ENCODE assay signal across 2 cellular contexts in the genomic region with DNA sequence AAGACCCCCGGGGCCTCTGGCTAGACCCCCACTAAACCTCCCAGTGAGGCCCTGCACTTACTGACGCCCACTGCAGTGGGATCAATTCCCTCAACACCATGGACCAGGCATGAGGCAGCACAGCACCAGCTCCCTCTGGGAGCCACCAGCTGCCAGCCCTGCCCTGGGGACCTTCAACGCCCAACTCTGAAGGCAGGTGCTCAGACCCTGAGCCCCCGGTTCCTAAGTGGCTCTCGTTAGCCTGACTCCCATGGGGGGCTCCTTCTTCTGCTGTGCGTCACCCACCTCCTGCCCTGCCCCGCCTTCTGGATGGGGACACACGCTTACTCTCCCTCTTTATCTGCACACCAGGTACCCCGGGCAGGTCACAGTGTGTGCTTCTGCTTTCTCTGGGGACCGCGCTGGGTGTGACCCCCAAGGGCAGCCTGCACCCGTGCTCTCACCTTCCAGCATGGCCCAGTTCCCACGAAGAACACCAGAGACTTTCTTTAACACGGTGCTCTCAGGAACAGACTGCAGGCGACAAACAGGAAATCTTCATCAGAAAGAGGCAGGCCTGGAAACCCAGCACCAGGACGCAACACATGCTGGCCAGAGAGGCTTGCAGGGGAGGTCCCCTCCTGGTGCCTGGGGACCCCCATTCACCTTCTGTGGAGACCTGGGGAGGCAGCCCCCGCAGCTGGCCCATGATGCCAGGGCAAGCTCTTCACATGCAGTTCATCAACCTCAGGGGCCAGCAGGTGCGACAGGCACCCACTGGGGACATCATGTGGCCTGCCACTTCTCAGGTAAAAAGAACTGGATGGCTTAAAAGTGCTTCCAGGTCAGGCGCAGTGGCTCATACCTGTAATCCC.
TF ChIP-seq lines count a peak whose summit lies in the region.

No MANE protein-coding gene starts in this region.

TF ChIP-seq in GM23338, 12 proteins besides CTCF, POLR2A, EP300 and RAD21 (continued from another document and continues in another):
- TF ChIP-seq, protein P1, sequence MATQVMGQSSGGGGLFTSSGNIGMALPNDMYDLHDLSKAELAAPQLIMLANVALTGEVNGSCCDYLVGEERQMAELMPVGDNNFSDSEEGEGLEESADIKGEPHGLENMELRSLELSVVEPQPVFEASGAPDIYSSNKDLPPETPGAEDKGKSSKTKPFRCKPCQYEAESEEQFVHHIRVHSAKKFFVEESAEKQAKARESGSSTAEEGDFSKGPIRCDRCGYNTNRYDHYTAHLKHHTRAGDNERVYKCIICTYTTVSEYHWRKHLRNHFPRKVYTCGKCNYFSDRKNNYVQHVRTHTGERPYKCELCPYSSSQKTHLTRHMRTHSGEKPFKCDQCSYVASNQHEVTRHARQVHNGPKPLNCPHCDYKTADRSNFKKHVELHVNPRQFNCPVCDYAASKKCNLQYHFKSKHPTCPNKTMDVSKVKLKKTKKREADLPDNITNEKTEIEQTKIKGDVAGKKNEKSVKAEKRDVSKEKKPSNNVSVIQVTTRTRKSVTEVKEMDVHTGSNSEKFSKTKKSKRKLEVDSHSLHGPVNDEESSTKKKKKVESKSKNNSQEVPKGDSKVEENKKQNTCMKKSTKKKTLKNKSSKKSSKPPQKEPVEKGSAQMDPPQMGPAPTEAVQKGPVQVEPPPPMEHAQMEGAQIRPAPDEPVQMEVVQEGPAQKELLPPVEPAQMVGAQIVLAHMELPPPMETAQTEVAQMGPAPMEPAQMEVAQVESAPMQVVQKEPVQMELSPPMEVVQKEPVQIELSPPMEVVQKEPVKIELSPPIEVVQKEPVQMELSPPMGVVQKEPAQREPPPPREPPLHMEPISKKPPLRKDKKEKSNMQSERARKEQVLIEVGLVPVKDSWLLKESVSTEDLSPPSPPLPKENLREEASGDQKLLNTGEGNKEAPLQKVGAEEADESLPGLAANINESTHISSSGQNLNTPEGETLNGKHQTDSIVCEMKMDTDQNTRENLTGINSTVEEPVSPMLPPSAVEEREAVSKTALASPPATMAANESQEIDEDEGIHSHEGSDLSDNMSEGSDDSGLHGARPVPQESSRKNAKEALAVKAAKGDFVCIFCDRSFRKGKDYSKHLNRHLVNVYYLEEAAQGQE (IDR thresholded peaks at IDR 0.05; ENCODE audit: unreplicated experiment), result no peak
- TF ChIP-seq JUNB (IDR thresholded peaks at IDR 0.05; ENCODE audit: unreplicated experiment), result no peak
- TF ChIP-seq, protein P2, sequence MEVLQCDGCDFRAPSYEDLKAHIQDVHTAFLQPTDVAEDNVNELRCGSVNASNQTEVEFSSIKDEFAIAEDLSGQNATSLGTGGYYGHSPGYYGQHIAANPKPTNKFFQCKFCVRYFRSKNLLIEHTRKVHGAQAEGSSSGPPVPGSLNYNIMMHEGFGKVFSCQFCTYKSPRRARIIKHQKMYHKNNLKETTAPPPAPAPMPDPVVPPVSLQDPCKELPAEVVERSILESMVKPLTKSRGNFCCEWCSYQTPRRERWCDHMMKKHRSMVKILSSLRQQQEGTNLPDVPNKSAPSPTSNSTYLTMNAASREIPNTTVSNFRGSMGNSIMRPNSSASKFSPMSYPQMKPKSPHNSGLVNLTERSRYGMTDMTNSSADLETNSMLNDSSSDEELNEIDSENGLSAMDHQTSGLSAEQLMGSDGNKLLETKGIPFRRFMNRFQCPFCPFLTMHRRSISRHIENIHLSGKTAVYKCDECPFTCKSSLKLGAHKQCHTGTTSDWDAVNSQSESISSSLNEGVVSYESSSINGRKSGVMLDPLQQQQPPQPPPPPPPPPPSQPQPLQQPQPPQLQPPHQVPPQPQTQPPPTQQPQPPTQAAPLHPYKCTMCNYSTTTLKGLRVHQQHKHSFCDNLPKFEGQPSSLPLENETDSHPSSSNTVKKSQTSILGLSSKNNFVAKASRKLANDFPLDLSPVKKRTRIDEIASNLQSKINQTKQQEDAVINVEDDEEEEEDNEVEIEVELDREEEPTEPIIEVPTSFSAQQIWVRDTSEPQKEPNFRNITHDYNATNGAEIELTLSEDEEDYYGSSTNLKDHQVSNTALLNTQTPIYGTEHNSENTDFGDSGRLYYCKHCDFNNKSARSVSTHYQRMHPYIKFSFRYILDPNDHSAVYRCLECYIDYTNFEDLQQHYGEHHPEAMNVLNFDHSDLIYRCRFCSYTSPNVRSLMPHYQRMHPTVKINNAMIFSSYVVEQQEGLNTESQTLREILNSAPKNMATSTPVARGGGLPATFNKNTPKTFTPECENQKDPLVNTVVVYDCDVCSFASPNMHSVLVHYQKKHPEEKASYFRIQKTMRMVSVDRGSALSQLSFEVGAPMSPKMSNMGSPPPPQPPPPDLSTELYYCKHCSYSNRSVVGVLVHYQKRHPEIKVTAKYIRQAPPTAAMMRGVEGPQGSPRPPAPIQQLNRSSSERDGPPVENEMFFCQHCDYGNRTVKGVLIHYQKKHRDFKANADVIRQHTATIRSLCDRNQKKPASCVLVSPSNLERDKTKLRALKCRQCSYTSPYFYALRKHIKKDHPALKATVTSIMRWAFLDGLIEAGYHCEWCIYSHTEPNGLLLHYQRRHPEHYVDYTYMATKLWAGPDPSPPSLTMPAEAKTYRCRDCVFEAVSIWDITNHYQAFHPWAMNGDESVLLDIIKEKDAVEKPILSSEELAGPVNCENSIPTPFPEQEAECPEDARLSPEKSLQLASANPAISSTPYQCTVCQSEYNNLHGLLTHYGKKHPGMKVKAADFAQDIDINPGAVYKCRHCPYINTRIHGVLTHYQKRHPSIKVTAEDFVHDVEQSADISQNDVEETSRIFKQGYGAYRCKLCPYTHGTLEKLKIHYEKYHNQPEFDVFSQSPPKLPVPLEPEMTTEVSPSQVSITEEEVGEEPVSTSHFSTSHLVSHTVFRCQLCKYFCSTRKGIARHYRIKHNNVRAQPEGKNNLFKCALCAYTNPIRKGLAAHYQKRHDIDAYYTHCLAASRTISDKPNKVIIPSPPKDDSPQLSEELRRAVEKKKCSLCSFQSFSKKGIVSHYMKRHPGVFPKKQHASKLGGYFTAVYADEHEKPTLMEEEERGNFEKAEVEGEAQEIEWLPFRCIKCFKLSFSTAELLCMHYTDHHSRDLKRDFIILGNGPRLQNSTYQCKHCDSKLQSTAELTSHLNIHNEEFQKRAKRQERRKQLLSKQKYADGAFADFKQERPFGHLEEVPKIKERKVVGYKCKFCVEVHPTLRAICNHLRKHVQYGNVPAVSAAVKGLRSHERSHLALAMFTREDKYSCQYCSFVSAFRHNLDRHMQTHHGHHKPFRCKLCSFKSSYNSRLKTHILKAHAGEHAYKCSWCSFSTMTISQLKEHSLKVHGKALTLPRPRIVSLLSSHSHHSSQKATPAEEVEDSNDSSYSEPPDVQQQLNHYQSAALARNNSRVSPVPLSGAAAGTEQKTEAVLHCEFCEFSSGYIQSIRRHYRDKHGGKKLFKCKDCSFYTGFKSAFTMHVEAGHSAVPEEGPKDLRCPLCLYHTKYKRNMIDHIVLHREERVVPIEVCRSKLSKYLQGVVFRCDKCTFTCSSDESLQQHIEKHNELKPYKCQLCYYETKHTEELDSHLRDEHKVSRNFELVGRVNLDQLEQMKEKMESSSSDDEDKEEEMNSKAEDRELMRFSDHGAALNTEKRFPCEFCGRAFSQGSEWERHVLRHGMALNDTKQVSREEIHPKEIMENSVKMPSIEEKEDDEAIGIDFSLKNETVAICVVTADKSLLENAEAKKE (CRISPR knock-in tag; IDR thresholded peaks at IDR 0.05), result no peak
- no peak for TF ChIP-seq ETS1 (IDR thresholded peaks at IDR 0.05)
- no peak for TF ChIP-seq NANOG (IDR thresholded peaks at IDR 0.05; ENCODE audit: borderline replicate concordance)
- TF ChIP-seq POLR2AphosphoS5 (IDR thresholded peaks at IDR 0.05; ENCODE audit: low read depth), result no peak
- TF ChIP-seq CREB1 (CRISPR knock-in tag; IDR thresholded peaks at IDR 0.05; ENCODE audit: low read depth), result no peak

TF ChIP-seq in WTC11, 78 proteins besides CTCF, POLR2A, EP300 and RAD21 (continued from another document):
- TF ChIP-seq, protein P3, sequence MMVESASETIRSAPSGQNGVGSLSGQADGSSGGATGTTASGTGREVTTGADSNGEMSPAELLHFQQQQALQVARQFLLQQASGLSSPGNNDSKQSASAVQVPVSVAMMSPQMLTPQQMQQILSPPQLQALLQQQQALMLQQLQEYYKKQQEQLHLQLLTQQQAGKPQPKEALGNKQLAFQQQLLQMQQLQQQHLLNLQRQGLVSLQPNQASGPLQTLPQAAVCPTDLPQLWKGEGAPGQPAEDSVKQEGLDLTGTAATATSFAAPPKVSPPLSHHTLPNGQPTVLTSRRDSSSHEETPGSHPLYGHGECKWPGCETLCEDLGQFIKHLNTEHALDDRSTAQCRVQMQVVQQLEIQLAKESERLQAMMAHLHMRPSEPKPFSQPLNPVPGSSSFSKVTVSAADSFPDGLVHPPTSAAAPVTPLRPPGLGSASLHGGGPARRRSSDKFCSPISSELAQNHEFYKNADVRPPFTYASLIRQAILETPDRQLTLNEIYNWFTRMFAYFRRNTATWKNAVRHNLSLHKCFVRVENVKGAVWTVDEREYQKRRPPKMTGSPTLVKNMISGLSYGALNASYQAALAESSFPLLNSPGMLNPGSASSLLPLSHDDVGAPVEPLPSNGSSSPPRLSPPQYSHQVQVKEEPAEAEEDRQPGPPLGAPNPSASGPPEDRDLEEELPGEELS (CRISPR knock-in tag; IDR thresholded peaks at IDR 0.05), result no peak
- TF ChIP-seq AR (CRISPR knock-in tag; IDR thresholded peaks at IDR 0.05), result no peak
- TF ChIP-seq, protein P4, sequence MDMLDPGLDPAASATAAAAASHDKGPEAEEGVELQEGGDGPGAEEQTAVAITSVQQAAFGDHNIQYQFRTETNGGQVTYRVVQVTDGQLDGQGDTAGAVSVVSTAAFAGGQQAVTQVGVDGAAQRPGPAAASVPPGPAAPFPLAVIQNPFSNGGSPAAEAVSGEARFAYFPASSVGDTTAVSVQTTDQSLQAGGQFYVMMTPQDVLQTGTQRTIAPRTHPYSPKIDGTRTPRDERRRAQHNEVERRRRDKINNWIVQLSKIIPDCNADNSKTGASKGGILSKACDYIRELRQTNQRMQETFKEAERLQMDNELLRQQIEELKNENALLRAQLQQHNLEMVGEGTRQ (CRISPR knock-in tag; IDR thresholded peaks at IDR 0.05), result no peak
- TF ChIP-seq, protein P5, sequence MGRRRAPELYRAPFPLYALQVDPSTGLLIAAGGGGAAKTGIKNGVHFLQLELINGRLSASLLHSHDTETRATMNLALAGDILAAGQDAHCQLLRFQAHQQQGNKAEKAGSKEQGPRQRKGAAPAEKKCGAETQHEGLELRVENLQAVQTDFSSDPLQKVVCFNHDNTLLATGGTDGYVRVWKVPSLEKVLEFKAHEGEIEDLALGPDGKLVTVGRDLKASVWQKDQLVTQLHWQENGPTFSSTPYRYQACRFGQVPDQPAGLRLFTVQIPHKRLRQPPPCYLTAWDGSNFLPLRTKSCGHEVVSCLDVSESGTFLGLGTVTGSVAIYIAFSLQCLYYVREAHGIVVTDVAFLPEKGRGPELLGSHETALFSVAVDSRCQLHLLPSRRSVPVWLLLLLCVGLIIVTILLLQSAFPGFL (CRISPR knock-in tag; IDR thresholded peaks at IDR 0.05; ENCODE audit: borderline replicate concordance), result no peak
